In genomic region chrX:4944767-4945166, GRCh38 we compare ENCODE assay signal across 22 cellular contexts.
"Had no signal": no experiment of that assay in that cellular context is flagged by ENCODE, and none has a peak within 500 bp of the region (broad histone marks: within the 10 kb centered on the region; RNA-seq: fewer than 3 reads in every experiment).

No MANE protein-coding gene starts in this region.

- H3K4me1 Mint-ChIP-seq: activated naive CD8-positive, alpha-beta T cell treated with anti-CD3 and anti-CD28 coated beads, Interleukin-2, amount 50 U/mL, for 24 hours; stimulated activated effector memory CD8-positive, alpha-beta T cell treated with anti-CD3 and anti-CD28 coated beads, Interleukin-12 subunit alpha, Interleukin-12 subunit beta, amount 100 ng/mL, for 72 hours; stimulated activated naive CD8-positive, alpha-beta T cell treated with anti-CD3 and anti-CD28 coated beads, Interleukin-15, amount 100 ng/mL, for 72 hours; T-helper 17 cell had no signal

- H3K9me3 Mint-ChIP-seq: activated CD4-positive, alpha-beta memory T cell treated with anti-CD3 and anti-CD28 coated beads for 36 hours; activated naive CD8-positive, alpha-beta T cell treated with anti-CD3 and anti-CD28 coated beads, Interleukin-2, amount 50 U/mL, for 24 hours; stimulated activated naive CD8-positive, alpha-beta T cell treated with anti-CD3 and anti-CD28 coated beads, Interleukin-15, amount 100 ng/mL, for 72 hours had no signal

- H3K79me2 ChIP-seq: parathyroid adenoma had no signal

- H3K27ac ChIP-seq: parathyroid adenoma, suprapubic skin, tibial nerve had no signal

- DNase-seq: activated CD4-positive, alpha-beta memory T cell treated with anti-CD3 and anti-CD28 coated beads for 36 hours; activated CD4-positive, alpha-beta T cell treated with anti-CD3 and anti-CD28 coated beads for 48 hours; activated naive CD4-positive, alpha-beta T cell treated with anti-CD3 and anti-CD28 coated beads for 36 hours; activated naive CD8-positive, alpha-beta T cell treated with anti-CD3 and anti-CD28 coated beads, Interleukin-2, amount 50 U/mL, for 24 hours; activated T-cell treated with anti-CD3 and anti-CD28 coated beads, Interleukin-2, amount 50 U/mL, for 48 hours; cerebellar nuclear complex; cortex of kidney; left ventricle myocardium superior; mammary epithelial cell; midbrain; small intestine; stimulated activated CD4-positive, alpha-beta T cell treated with anti-CD3 and anti-CD28 coated beads, Interleukin-2, amount 100 ng/mL, for 24 hours; stimulated activated naive CD8-positive, alpha-beta T cell treated with anti-CD3 and anti-CD28 coated beads, Interleukin-15, amount 100 ng/mL, for 72 hours; T-helper 17 cell had no signal

- H3K36me3 ChIP-seq: suprapubic skin, tibial nerve had no signal

- H3K27ac Mint-ChIP-seq: activated CD4-positive, alpha-beta memory T cell treated with anti-CD3 and anti-CD28 coated beads for 36 hours; activated naive CD4-positive, alpha-beta T cell treated with anti-CD3 and anti-CD28 coated beads for 36 hours; activated naive CD8-positive, alpha-beta T cell treated with anti-CD3 and anti-CD28 coated beads, Interleukin-2, amount 50 U/mL, for 24 hours; natural killer cell treated with Interleukin-12 subunit alpha and Interleukin-12 subunit beta and Interleukin-15 and Interleukin-18, amount 100 ng/mL, for 72 hours; stimulated activated effector memory CD8-positive, alpha-beta T cell treated with anti-CD3 and anti-CD28 coated beads, Interleukin-12 subunit alpha, Interleukin-12 subunit beta, amount 100 ng/mL, for 72 hours; stimulated activated naive CD8-positive, alpha-beta T cell treated with anti-CD3 and anti-CD28 coated beads, Interleukin-15, amount 100 ng/mL, for 72 hours; T-helper 17 cell had no signal

- H3K4me1 ChIP-seq: parathyroid adenoma, suprapubic skin, tibial nerve had no signal

- H3K4me3 Mint-ChIP-seq: activated CD4-positive, alpha-beta memory T cell treated with anti-CD3 and anti-CD28 coated beads for 36 hours; activated naive CD4-positive, alpha-beta T cell treated with anti-CD3 and anti-CD28 coated beads for 36 hours; activated naive CD8-positive, alpha-beta T cell treated with anti-CD3 and anti-CD28 coated beads, Interleukin-2, amount 50 U/mL, for 24 hours; natural killer cell treated with Interleukin-12 subunit alpha and Interleukin-12 subunit beta and Interleukin-15 and Interleukin-18, amount 100 ng/mL, for 72 hours; stimulated activated effector memory CD8-positive, alpha-beta T cell treated with anti-CD3 and anti-CD28 coated beads, Interleukin-12 subunit alpha, Interleukin-12 subunit beta, amount 100 ng/mL, for 72 hours; stimulated activated naive CD8-positive, alpha-beta T cell treated with anti-CD3 and anti-CD28 coated beads, Interleukin-15, amount 100 ng/mL, for 72 hours; T-helper 17 cell had no signal

- FAIRE-seq: endometrium, islet of Langerhans, small intestine had no signal

- H3K9ac ChIP-seq: parathyroid adenoma had no signal

- H3K9me3 ChIP-seq: suprapubic skin, tibial nerve had no signal

- H2AFZ ChIP-seq: parathyroid adenoma had no signal

- H3K36me3 Mint-ChIP-seq: activated CD4-positive, alpha-beta memory T cell treated with anti-CD3 and anti-CD28 coated beads for 36 hours; natural killer cell treated with Interleukin-12 subunit alpha and Interleukin-12 subunit beta and Interleukin-15 and Interleukin-18, amount 100 ng/mL, for 72 hours; stimulated activated effector memory CD8-positive, alpha-beta T cell treated with anti-CD3 and anti-CD28 coated beads, Interleukin-12 subunit alpha, Interleukin-12 subunit beta, amount 100 ng/mL, for 72 hours had no signal

- ATAC-seq: activated naive CD8-positive, alpha-beta T cell treated with anti-CD3 and anti-CD28 coated beads, Interleukin-2, amount 50 U/mL, for 24 hours; left ventricle myocardium superior; natural killer cell treated with Interleukin-12 subunit alpha and Interleukin-12 subunit beta and Interleukin-15 and Interleukin-18, amount 100 ng/mL, for 72 hours; sciatic nerve; stimulated activated effector memory CD8-positive, alpha-beta T cell treated with anti-CD3 and anti-CD28 coated beads, Interleukin-12 subunit alpha, Interleukin-12 subunit beta, amount 100 ng/mL, for 72 hours; stimulated activated naive CD8-positive, alpha-beta T cell treated with anti-CD3 and anti-CD28 coated beads, Interleukin-15, amount 100 ng/mL, for 72 hours; T-helper 17 cell had no signal

- H3K4me3 ChIP-seq: suprapubic skin, tibial nerve had no signal

- H3K27me3 ChIP-seq: suprapubic skin, tibial nerve had no signal

- H3K27me3 Mint-ChIP-seq: activated CD4-positive, alpha-beta memory T cell treated with anti-CD3 and anti-CD28 coated beads for 36 hours; activated naive CD8-positive, alpha-beta T cell treated with anti-CD3 and anti-CD28 coated beads, Interleukin-2, amount 50 U/mL, for 24 hours; natural killer cell treated with Interleukin-12 subunit alpha and Interleukin-12 subunit beta and Interleukin-15 and Interleukin-18, amount 100 ng/mL, for 72 hours; stimulated activated naive CD8-positive, alpha-beta T cell treated with anti-CD3 and anti-CD28 coated beads, Interleukin-15, amount 100 ng/mL, for 72 hours; T-helper 17 cell had no signal
